Comparison of ENCODE assay signal across 9 cellular contexts in genomic region chr10:102627446-102628293, GRCh38. TPM values are rescaled to one million over a fixed set of nuclear protein-coding genes. Genes with fewer than 3 reads are reported as not detected.
DNase-seq lines count a peak whose midpoint lies in the region; ATAC-seq and TF ChIP-seq lines count a peak whose summit lies in the region.
"Had no signal": no experiment of that assay in that cellular context is flagged by ENCODE, and none has a peak within 500 bp of the region (broad histone marks: within the 10 kb centered on the region; RNA-seq: fewer than 3 reads in every experiment).

No MANE protein-coding gene starts in this region.

- peak; percentile 58 for ATAC-seq in omental fat pad (ENCODE audit: low FRiP score)
- ATAC-seq in HG03175 (IDR thresholded peaks at IDR 0.05; ENCODE audit: unreplicated experiment), result no peak

- H3K9me3 ChIP-seq in BLaER1 (peaks cover 14% of the 10 kb centered on the region; the same call in 1 of the 2 replicates), SJSA1 (replicated peaks) (no peaks in the 10 kb centered on the region)
- H3K9me3 ChIP-seq: neutrophil had no signal

- TF ChIP-seq POLR2A in erythroblast (IDR thresholded peaks at IDR 0.05; ENCODE audit: low read length), result no peak

- peak overlapping the region; percentile 25; the same call in 1 of the 2 replicates for H3K9ac ChIP-seq in BLaER1

- H3K27ac ChIP-seq in BLaER1 (peak overlapping the region; percentile 56), SJSA1 (peak overlapping the region; percentile 99)
- H3K27ac ChIP-seq: neutrophil had no signal

- TF ChIP-seq CTCF in fibroblast of the aortic adventitia (IDR thresholded peaks at IDR 0.05; ENCODE audit: insufficient read depth, low read length), result no peak
- no peak for TF ChIP-seq CTCF in omental fat pad (IDR thresholded peaks at IDR 0.05)

- peak overlapping the region; percentile 80; the same call in 1 of the 2 replicates for H3K4me2 ChIP-seq in BLaER1

- H3K4me1 ChIP-seq in BLaER1 (peaks cover 99% of the 10 kb centered on the region), SJSA1 (replicated peaks) (peaks cover 98% of the 10 kb centered on the region)

- H3K36me3 ChIP-seq in BLaER1 (peaks cover 29% of the 10 kb centered on the region), SJSA1 (peaks cover 6% of the 10 kb centered on the region; the same call in 1 of the 2 replicates)

- H3K4me3 ChIP-seq in BLaER1 (no peak overlapping the region), SJSA1 (no peak overlapping the region), fibroblast of the aortic adventitia (ENCODE audit: low read depth, low read length) (no peak overlapping the region)

- DNase-seq in SJSA1 (ENCODE audit: low read depth in 1 of 2, low spot score in 2 of 2), result peak; percentile 93
- DNase-seq in fibroblast of the aortic adventitia (ENCODE audit: low read depth), result peak; percentile 88
- no peak for DNase-seq in omental fat pad (ENCODE audit: low spot score)
- no peak for DNase-seq in effector CD8-positive, alpha-beta T cell (lab: John Stamatoyannopoulos, UW)
- no peak for DNase-seq in erythroblast (lab: John Stamatoyannopoulos, UW)
- DNase-seq in NCI-H446 treated with DMSO at 0.1 percent for 48 hours (lab: John Stamatoyannopoulos, UW), result no peak

- no peaks in the 10 kb centered on the region for H4K20me1 ChIP-seq in BLaER1

- no peaks in the 10 kb centered on the region for H3K27me3 ChIP-seq in BLaER1
- no peaks in the 10 kb centered on the region for H3K27me3 ChIP-seq in SJSA1 (replicated peaks)
- H3K27me3 ChIP-seq: neutrophil had no signal

RNA-seq across cellular contexts. Expression of gene TRIM8, which starts 16.6 kb away (rescaled TPM):
- total RNA-seq in SJSA1 (2014; rRNA removed; shearing (Covaris generic)), result 77.2 and 93.3 TPM in 2 replicates
- 83.0 and 84.7 TPM in 2 replicates for total RNA-seq in fibroblast of the aortic adventitia (ENCODE audit: low replicate concordance)
- total RNA-seq in omental fat pad, result 100 to 1,000 TPM in 3 of 4 donors, 10 to 100 TPM in 1; 58.2 to 121 (median 103) TPM

Comparison
In these comparisons a context has a peak if more than half of its experiments do, and no peak if none do; other contexts are left out.
1. DNase-seq: peak in SJSA1 (2 of 2) and fibroblast of the aortic adventitia (single experiment); none in omental fat pad (single experiment), effector CD8-positive, alpha-beta T cell (single experiment), erythroblast (0 of 2) and NCI-H446 treated with DMSO at 0.1 percent for 48 hours (single experiment).